ENCODE assay signal across 2 cellular contexts in the genomic region with DNA sequence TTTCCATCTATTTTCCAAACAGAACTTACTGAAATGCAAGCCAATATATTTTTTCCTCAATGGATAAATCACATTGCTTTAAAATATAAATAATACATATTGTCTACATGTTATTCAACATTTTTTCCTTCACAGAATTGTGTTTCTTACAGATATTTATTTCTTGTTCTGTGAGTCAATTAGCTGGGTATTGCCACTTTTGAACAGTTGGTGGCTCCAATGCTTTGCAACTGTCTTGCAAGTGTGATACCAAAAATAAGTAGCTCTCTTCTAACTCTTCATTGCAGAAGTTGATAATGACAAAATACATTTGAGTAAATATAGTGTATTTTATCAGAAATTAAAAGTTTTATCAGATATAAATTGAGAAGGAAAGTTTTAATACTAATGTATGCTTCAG.
TF ChIP-seq lines count a peak whose summit lies in the region.

No MANE protein-coding gene starts in this region.

TF ChIP-seq in Ishikawa, 13 proteins besides CTCF, POLR2A, EP300 and RAD21 (continued from another document):
- no peak for TF ChIP-seq REST (IDR thresholded peaks at IDR 0.05; ENCODE audit: low read depth)
- TF ChIP-seq, protein P1, sequence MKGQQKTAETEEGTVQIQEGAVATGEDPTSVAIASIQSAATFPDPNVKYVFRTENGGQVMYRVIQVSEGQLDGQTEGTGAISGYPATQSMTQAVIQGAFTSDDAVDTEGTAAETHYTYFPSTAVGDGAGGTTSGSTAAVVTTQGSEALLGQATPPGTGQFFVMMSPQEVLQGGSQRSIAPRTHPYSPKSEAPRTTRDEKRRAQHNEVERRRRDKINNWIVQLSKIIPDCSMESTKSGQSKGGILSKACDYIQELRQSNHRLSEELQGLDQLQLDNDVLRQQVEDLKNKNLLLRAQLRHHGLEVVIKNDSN (IDR thresholded peaks at IDR 0.05), result no peak

TF ChIP-seq in K562, 482 proteins besides CTCF, POLR2A, EP300 and RAD21 (continued from another document and continues in another):
- TF ChIP-seq ZNF778 (CRISPR knock-in tag; IDR thresholded peaks at IDR 0.05) (no peak), THAP7 (CRISPR knock-in tag; IDR thresholded peaks at IDR 0.05) (no peak), ZNF3 (CRISPR knock-in tag; IDR thresholded peaks at IDR 0.05) (no peak), GATAD2B (IDR thresholded peaks at IDR 0.05; ENCODE audit: borderline replicate concordance) (no peak), BRD9 (IDR thresholded peaks at IDR 0.05; ENCODE audit: low read depth, partially characterized antibody) (no peak), ILF3 (IDR thresholded peaks at IDR 0.05; ENCODE audit: borderline replicate concordance) (no peak), IRF2 (CRISPR knock-in tag; IDR thresholded peaks at IDR 0.05) (no peak), ZNF717 (CRISPR knock-in tag; IDR thresholded peaks at IDR 0.05) (0 out of 2 replicates have a peak, but pooled peaks have one; percentile 37), MGA (IDR thresholded peaks at IDR 0.05) (no peak), C11orf30 (IDR thresholded peaks at IDR 0.05; ENCODE audit: low read depth) (no peak), SOX6 (IDR thresholded peaks at IDR 0.05) (no peak), DNMT1 (IDR thresholded peaks at IDR 0.05) (no peak), TFE3 (CRISPR knock-in tag; IDR thresholded peaks at IDR 0.05) (no peak), ZC3H4 (CRISPR knock-in tag; IDR thresholded peaks at IDR 0.05; ENCODE audit: borderline replicate concordance) (no peak), NFE2 (IDR thresholded peaks at IDR 0.05; ENCODE audit: low read depth) (no peak), SRSF9 (IDR thresholded peaks at IDR 0.05; ENCODE audit: borderline replicate concordance, low read depth, low read length) (no peak), POLR2G (IDR thresholded peaks at IDR 0.05; ENCODE audit: low read depth, low read length) (no peak), GABPB1 (CRISPR knock-in tag; IDR thresholded peaks at IDR 0.05) (no peak), SIN3B (IDR thresholded peaks at IDR 0.05; ENCODE audit: low read depth) (no peak), FOXJ2 (tag; IDR thresholded peaks at IDR 0.05) (0 out of 2 replicates have a peak, but pooled peaks have one; percentile 38), TRIM24 (IDR thresholded peaks at IDR 0.05) (no peak), NFE2L1 (tag; IDR thresholded peaks at IDR 0.05; ENCODE audit: borderline replicate concordance, low read depth) (no peak), ZBTB2 (IDR thresholded peaks at IDR 0.05) (no peak), ESRRB (CRISPR knock-in tag; IDR thresholded peaks at IDR 0.05; ENCODE audit: borderline replicate concordance) (no peak), ZNF280B (CRISPR knock-in tag; IDR thresholded peaks at IDR 0.05) (peak; percentile 64; the same call in 1 of the 2 replicates), XRCC3 (IDR thresholded peaks at IDR 0.05) (no peak), SUPT5H (IDR thresholded peaks at IDR 0.05) (no peak), TBP (optimal IDR thresholded peaks at IDR 0.05; ENCODE audit: low read depth, low read length) (no peak), ZKSCAN1 (IDR thresholded peaks at IDR 0.05; ENCODE audit: low read depth, low read length) (no peak)
- TF ChIP-seq, protein P2, sequence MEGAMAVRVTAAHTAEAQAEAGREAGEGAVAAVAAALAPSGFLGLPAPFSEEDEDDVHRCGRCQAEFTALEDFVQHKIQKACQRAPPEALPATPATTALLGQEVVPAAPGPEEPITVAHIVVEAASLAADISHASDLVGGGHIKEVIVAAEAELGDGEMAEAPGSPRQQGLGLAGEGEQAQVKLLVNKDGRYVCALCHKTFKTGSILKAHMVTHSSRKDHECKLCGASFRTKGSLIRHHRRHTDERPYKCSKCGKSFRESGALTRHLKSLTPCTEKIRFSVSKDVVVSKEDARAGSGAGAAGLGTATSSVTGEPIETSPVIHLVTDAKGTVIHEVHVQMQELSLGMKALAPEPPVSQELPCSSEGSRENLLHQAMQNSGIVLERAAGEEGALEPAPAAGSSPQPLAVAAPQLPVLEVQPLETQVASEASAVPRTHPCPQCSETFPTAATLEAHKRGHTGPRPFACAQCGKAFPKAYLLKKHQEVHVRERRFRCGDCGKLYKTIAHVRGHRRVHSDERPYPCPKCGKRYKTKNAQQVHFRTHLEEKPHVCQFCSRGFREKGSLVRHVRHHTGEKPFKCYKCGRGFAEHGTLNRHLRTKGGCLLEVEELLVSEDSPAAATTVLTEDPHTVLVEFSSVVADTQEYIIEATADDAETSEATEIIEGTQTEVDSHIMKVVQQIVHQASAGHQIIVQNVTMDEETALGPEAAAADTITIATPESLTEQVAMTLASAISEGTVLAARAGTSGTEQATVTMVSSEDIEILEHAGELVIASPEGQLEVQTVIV (CRISPR knock-in tag; IDR thresholded peaks at IDR 0.05; ENCODE audit: borderline replicate concordance), result no peak
- TF ChIP-seq, protein P3, sequence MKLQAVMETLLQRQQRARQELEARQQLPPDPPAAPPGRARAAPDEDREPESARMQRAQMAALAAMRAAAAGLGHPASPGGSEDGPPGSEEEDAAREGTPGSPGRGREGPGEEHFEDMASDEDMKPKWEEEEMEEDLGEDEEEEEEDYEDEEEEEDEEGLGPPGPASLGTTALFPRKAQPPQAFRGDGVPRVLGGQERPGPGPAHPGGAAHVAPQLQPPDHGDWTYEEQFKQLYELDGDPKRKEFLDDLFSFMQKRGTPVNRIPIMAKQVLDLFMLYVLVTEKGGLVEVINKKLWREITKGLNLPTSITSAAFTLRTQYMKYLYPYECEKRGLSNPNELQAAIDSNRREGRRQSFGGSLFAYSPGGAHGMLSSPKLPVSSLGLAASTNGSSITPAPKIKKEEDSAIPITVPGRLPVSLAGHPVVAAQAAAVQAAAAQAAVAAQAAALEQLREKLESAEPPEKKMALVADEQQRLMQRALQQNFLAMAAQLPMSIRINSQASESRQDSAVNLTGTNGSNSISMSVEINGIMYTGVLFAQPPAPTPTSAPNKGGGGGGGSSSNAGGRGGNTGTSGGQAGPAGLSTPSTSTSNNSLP (IDR thresholded peaks at IDR 0.05; ENCODE audit: borderline replicate concordance, low read depth, low read length), result 0 out of 2 replicates have a peak, but pooled peaks have one; percentile 8
- TF ChIP-seq, protein P4, sequence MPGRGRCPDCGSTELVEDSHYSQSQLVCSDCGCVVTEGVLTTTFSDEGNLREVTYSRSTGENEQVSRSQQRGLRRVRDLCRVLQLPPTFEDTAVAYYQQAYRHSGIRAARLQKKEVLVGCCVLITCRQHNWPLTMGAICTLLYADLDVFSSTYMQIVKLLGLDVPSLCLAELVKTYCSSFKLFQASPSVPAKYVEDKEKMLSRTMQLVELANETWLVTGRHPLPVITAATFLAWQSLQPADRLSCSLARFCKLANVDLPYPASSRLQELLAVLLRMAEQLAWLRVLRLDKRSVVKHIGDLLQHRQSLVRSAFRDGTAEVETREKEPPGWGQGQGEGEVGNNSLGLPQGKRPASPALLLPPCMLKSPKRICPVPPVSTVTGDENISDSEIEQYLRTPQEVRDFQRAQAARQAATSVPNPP (IDR thresholded peaks at IDR 0.05; ENCODE audit: borderline replicate concordance, insufficient read depth, insufficient read length), result no peak
